Comparison of ENCODE assay signal across 1 cellular context in the genomic region with DNA sequence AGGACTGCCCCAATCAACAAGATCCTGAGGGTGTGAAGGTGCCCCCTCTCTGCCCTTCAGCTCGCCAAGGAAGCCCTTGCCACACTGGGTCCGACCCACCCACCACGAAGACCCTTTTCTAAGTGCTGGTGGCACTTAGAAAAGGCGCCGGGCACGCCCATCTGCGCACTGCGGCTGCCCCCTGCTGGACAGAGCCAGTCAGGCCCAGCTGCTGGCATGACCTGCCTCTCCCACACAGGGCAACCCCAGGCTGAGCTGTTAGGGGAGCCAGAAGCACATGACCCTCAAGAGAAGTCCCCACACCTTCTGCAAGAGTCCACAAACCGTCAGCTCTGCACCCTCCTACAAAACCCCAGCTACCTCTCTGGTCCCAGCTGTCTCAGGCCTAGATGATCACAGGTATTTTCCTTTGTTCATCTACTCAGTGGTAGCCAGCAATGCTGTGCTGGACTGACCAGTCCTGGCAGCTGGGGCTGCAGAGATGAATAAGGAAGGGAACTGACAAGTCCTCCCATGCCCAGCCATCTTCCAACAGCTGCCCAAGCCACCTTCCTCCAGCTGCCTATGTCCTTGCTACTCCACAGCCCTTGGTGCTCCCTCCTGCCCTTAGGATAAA.
TF ChIP-seq lines count a peak whose summit lies in the region.

No MANE protein-coding gene starts in this region.

TF ChIP-seq in HepG2, 621 proteins besides CTCF, POLR2A, EP300 and RAD21 (continued from another document and continues in another):
- TF ChIP-seq ARID2 (CRISPR knock-in tag; IDR thresholded peaks at IDR 0.05; ENCODE audit: borderline replicate concordance) (no peak), MED8 (CRISPR knock-in tag; IDR thresholded peaks at IDR 0.05; ENCODE audit: insufficient replicate concordance) (no peak), ZKSCAN1 (IDR thresholded peaks at IDR 0.05; ENCODE audit: low read length) (no peak), ZNF678 (CRISPR knock-in tag; IDR thresholded peaks at IDR 0.05) (no peak), ZNF556 (CRISPR knock-in tag; IDR thresholded peaks at IDR 0.05; ENCODE audit: borderline replicate concordance) (no peak), SP1 (IDR thresholded peaks at IDR 0.05) (no peak), SP1 (CRISPR knock-in tag; IDR thresholded peaks at IDR 0.05) (no peak), ZNF552 (CRISPR knock-in tag; IDR thresholded peaks at IDR 0.05; ENCODE audit: borderline replicate concordance) (no peak), ZNF841 (CRISPR knock-in tag; IDR thresholded peaks at IDR 0.05; ENCODE audit: borderline replicate concordance) (no peak), HNF1B (CRISPR knock-in tag; IDR thresholded peaks at IDR 0.05) (peak; percentile 32; the same call in 1 of the 2 replicates), HNRNPL (IDR thresholded peaks at IDR 0.05; ENCODE audit: low read depth, low read length) (0 out of 2 replicates have a peak, but pooled peaks have one; percentile 53), NBN (conservative IDR thresholded peaks at IDR 0.05) (no peak), USF2 (IDR thresholded peaks at IDR 0.05; ENCODE audit: low read depth, low read length) (no peak), USF2 (CRISPR knock-in tag; IDR thresholded peaks at IDR 0.05; ENCODE audit: borderline replicate concordance) (no peak), ZFX (CRISPR knock-in tag; IDR thresholded peaks at IDR 0.05; ENCODE audit: low read depth) (0 out of 2 replicates have a peak, but pooled peaks have one; percentile 21), GATAD2A (CRISPR knock-in tag; IDR thresholded peaks at IDR 0.05) (no peak), GABPB1 (CRISPR knock-in tag; IDR thresholded peaks at IDR 0.05) (peak; percentile 19; the same call in 1 of the 2 replicates), ZNF615 (CRISPR knock-in tag; IDR thresholded peaks at IDR 0.05; ENCODE audit: borderline replicate concordance) (no peak), STAG1 (CRISPR knock-in tag; IDR thresholded peaks at IDR 0.05) (peak; percentile 89), KLF13 (CRISPR knock-in tag; IDR thresholded peaks at IDR 0.05) (no peak), IRX3 (CRISPR knock-in tag; IDR thresholded peaks at IDR 0.05; ENCODE audit: borderline replicate concordance, low read depth) (no peak), TFAP4 (IDR thresholded peaks at IDR 0.05; ENCODE audit: borderline replicate concordance, low read depth) (peak; percentile 41; the same call in 1 of the 2 replicates), FOXK2 (IDR thresholded peaks at IDR 0.05) (no peak), ZNF883 (CRISPR knock-in tag; IDR thresholded peaks at IDR 0.05; ENCODE audit: not compliant biosample characterization) (no peak), MIER2 (CRISPR knock-in tag; IDR thresholded peaks at IDR 0.05) (no peak), ZSCAN9 (CRISPR knock-in tag; IDR thresholded peaks at IDR 0.05; ENCODE audit: borderline replicate concordance) (no peak), POGK (CRISPR knock-in tag; conservative IDR thresholded peaks at IDR 0.05) (no peak), POGZ (CRISPR knock-in tag; IDR thresholded peaks at IDR 0.05) (no peak), KDM2A (CRISPR knock-in tag; IDR thresholded peaks at IDR 0.05; ENCODE audit: borderline replicate concordance, low read depth) (peak; percentile 43; the same call in 1 of the 2 replicates), ZNF687 (CRISPR knock-in tag; IDR thresholded peaks at IDR 0.05) (peak; percentile 38), ZFP90 (CRISPR knock-in tag; IDR thresholded peaks at IDR 0.05; ENCODE audit: borderline replicate concordance) (no peak), ETV5 (CRISPR knock-in tag; IDR thresholded peaks at IDR 0.05; ENCODE audit: borderline replicate concordance) (0 out of 2 replicates have a peak, but pooled peaks have one; percentile 9), FOXC1 (CRISPR knock-in tag; IDR thresholded peaks at IDR 0.05; ENCODE audit: borderline replicate concordance) (no peak), ZFP1 (CRISPR knock-in tag; IDR thresholded peaks at IDR 0.05) (no peak), ZNF12 (CRISPR knock-in tag; IDR thresholded peaks at IDR 0.05) (no peak), ZNF292 (CRISPR knock-in tag; IDR thresholded peaks at IDR 0.05; ENCODE audit: borderline replicate concordance, low read depth) (no peak), SMAD9 (CRISPR knock-in tag; IDR thresholded peaks at IDR 0.05) (no peak), SMC3 (IDR thresholded peaks at IDR 0.05; ENCODE audit: low read length) (peak; percentile 20; the same call in 1 of the 2 replicates), ZNF557 (CRISPR knock-in tag; IDR thresholded peaks at IDR 0.05) (no peak), MAFG (CRISPR knock-in tag; IDR thresholded peaks at IDR 0.05) (no peak), PAWR (CRISPR knock-in tag; IDR thresholded peaks at IDR 0.05; ENCODE audit: borderline replicate concordance) (no peak), CHD2 (IDR thresholded peaks at IDR 0.05; ENCODE audit: low read depth, low read length) (no peak), HNRNPK (IDR thresholded peaks at IDR 0.05; ENCODE audit: low read depth, low read length, poor library complexity, severe bottlenecking) (no peak)
- TF ChIP-seq, protein P1, sequence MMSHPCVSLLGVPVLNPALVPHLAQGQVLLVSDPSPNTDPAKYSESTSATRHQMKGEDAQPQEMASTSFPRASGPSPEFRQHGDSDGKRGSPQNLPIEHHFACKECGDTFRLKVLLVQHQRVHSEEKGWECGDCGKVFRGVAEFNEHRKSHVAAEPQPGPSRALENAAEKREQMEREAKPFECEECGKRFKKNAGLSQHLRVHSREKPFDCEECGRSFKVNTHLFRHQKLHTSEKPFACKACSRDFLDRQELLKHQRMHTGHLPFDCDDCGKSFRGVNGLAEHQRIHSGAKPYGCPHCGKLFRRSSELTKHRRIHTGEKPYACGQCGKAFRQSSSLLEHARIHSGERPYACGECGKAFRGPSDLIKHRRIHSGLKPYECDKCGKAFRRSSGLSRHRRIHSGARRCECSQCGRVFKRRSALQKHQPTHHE (CRISPR knock-in tag; IDR thresholded peaks at IDR 0.05; ENCODE audit: borderline replicate concordance), result no peak
- TF ChIP-seq, protein P2, sequence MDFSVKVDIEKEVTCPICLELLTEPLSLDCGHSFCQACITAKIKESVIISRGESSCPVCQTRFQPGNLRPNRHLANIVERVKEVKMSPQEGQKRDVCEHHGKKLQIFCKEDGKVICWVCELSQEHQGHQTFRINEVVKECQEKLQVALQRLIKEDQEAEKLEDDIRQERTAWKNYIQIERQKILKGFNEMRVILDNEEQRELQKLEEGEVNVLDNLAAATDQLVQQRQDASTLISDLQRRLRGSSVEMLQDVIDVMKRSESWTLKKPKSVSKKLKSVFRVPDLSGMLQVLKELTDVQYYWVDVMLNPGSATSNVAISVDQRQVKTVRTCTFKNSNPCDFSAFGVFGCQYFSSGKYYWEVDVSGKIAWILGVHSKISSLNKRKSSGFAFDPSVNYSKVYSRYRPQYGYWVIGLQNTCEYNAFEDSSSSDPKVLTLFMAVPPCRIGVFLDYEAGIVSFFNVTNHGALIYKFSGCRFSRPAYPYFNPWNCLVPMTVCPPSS (IDR thresholded peaks at IDR 0.05), result no peak
- TF ChIP-seq, protein P3, sequence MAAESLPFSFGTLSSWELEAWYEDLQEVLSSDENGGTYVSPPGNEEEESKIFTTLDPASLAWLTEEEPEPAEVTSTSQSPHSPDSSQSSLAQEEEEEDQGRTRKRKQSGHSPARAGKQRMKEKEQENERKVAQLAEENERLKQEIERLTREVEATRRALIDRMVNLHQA (CRISPR knock-in tag; IDR thresholded peaks at IDR 0.05), result no peak
- TF ChIP-seq, protein P4, sequence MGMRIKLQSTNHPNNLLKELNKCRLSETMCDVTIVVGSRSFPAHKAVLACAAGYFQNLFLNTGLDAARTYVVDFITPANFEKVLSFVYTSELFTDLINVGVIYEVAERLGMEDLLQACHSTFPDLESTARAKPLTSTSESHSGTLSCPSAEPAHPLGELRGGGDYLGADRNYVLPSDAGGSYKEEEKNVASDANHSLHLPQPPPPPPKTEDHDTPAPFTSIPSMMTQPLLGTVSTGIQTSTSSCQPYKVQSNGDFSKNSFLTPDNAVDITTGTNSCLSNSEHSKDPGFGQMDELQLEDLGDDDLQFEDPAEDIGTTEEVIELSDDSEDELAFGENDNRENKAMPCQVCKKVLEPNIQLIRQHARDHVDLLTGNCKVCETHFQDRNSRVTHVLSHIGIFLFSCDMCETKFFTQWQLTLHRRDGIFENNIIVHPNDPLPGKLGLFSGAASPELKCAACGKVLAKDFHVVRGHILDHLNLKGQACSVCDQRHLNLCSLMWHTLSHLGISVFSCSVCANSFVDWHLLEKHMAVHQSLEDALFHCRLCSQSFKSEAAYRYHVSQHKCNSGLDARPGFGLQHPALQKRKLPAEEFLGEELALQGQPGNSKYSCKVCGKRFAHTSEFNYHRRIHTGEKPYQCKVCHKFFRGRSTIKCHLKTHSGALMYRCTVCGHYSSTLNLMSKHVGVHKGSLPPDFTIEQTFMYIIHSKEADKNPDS (CRISPR knock-in tag; IDR thresholded peaks at IDR 0.05), result no peak
